In the genomic region with DNA sequence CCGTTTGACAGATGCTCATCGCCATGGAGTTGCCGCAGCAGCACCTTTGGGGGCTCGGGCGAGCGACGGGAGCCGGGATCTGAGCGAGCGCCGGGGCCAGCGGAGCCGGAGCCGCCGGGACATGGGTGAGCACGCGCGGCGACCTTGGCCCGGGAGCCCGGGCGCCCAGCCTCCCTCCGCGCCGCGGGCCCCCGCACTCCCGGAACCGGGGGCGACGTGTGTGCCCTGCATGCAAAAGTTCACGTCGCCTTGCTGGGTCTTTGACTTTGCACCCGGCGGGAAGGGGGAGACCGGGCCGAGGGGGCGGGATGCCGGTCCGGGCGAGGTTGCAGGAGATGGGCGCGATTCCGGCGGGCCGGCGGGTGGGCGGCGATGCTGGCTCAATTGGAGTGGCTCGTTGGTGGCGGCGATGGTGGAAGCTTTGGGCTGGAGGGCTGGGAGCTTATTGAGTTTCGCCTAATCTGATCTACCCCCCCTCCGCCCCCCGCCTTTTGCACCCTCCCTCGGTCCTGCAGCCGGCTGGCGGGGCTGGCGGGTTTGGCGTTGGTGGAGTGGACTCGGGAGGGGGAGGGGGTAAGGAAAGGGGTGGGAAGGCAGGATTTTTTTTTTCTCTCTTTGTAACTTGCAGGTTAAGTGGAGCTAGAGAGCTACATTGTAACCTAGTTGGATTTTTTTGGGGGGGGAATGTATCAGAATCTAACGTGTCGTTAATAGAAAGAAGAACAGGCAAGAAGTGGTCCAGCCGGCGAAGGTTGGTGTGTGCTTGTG, we compare ENCODE assay signal across 8 cellular contexts. TPM values are rescaled to one million over a fixed set of nuclear protein-coding genes. Genes with fewer than 3 reads are reported as not detected.
DNase-seq lines count a peak whose midpoint lies in the region; ATAC-seq and TF ChIP-seq lines count a peak whose summit lies in the region.

Gene SETBP1, plus strand, starts transcription at position 618 of the 768 bp plus-strand sequence. CDS start 20,459 bp downstream, outside the sequence.

- H3K27me3 ChIP-seq in BLaER1 (peaks cover 33% of the 10 kb centered on the region), esophagus muscularis mucosa (no peaks in the 10 kb centered on the region), stomach smooth muscle (ENCODE audit: control insufficient read depth in 1 of 2, insufficient read depth in 2 of 2, low read length in 2 of 2) (no peaks in the 10 kb centered on the region)

- no peak for TF ChIP-seq POLR2A in esophagus muscularis mucosa (IDR thresholded peaks at IDR 0.05; ENCODE audit: low read depth)

- no peaks in the 10 kb centered on the region for H4K20me1 ChIP-seq in BLaER1

- no peaks in the 10 kb centered on the region for H3K36me3 ChIP-seq in BLaER1
- no peaks in the 10 kb centered on the region for H3K36me3 ChIP-seq in esophagus muscularis mucosa
- no peaks in the 10 kb centered on the region for H3K36me3 ChIP-seq in stomach smooth muscle (ENCODE audit: control insufficient read depth in 2 of 2, insufficient read depth in 2 of 2, low read length in 2 of 2)

- peak; percentile 26 for ATAC-seq in GM19395 (IDR thresholded peaks at IDR 0.05; ENCODE audit: unreplicated experiment)
- ATAC-seq in HG03097 (IDR thresholded peaks at IDR 0.05; ENCODE audit: low FRiP score, unreplicated experiment), result no peak

- H3K9me3 ChIP-seq in BLaER1 (no peaks in the 10 kb centered on the region), esophagus muscularis mucosa (no peaks in the 10 kb centered on the region), stomach smooth muscle (ENCODE audit: control insufficient read depth in 2 of 2, low read length in 2 of 2) (no peaks in the 10 kb centered on the region)

- peak within 1 kb of the TSS; percentile 88 for H3K4me2 ChIP-seq in BLaER1

- peak; percentile 80 for DNase-seq in NCI-H2107 treated with DMSO at 0.1 percent for 48 hours (lab: John Stamatoyannopoulos, UW; ENCODE audit: unreplicated experiment)
- peak; percentile 27 to 33 (median 27) for DNase-seq in activated CD8-positive, alpha-beta memory T cell treated with anti-CD3 and anti-CD28 coated beads for 48 hours (ENCODE audit: low read depth in 2 of 3, low spot score in 2 of 3)
- DNase-seq in esophagus muscularis mucosa (ENCODE audit: extremely low spot score), result peak; percentile 95
- DNase-seq in mucosa of gallbladder (ENCODE audit: low spot score), result peak; percentile 62

- peak within 1 kb of the TSS; percentile 88 for H3K9ac ChIP-seq in BLaER1
- peak within 1 kb of the TSS; percentile 87 to 93 for H3K9ac ChIP-seq in stomach smooth muscle (ENCODE audit: low read length in 2 of 2)

- TF ChIP-seq EP300 in esophagus muscularis mucosa (IDR thresholded peaks at IDR 0.05), result no peak

- peak within 1 kb of the TSS; percentile 80 for H3K27ac ChIP-seq in BLaER1
- H3K27ac ChIP-seq in esophagus muscularis mucosa (replicated peaks in 1 of 4), result peak within 1 kb of the TSS; percentile 97 to 98 (median 98)
- H3K27ac ChIP-seq in stomach smooth muscle (ENCODE audit: low read length), result peak within 1 kb of the TSS; percentile 91

- peak in 2 of 3 experiments; percentile 11 to 31 for TF ChIP-seq CTCF in esophagus muscularis mucosa (IDR thresholded peaks at IDR 0.05)

- intact Hi-C loops in esophagus muscularis mucosa (cut with DNase I), result loop anchor here (5.0 to 10.0 kb wide), 4 partner anchors 122 to 844 kb away; no protein-coding TSS in a partner anchor

- WGBS in esophagus muscularis mucosa, result 0% methylated on average over 26 of the region's 65 CpGs

- H3K4me1 ChIP-seq in BLaER1, result peaks cover 29% of the 10 kb centered on the region
- peaks cover 9 to 50% (median 41%) of the 10 kb centered on the region in 4 donors for H3K4me1 ChIP-seq in esophagus muscularis mucosa
- peaks cover 25% of the 10 kb centered on the region for H3K4me1 ChIP-seq in stomach smooth muscle (ENCODE audit: control insufficient read depth, insufficient read depth, low read length)

- H3K4me3 ChIP-seq in BLaER1 (peak within 1 kb of the TSS; percentile 89), esophagus muscularis mucosa (peak within 1 kb of the TSS; percentile 85 to 94 (median 92)), stomach smooth muscle (ENCODE audit: low read length in 2 of 2) (peak within 1 kb of the TSS; percentile 89 to 91)

RNA-seq across cellular contexts. Expression of gene SETBP1, which starts in this region (rescaled TPM):
- total RNA-seq in esophagus muscularis mucosa (10 to 100 TPM; 40.9 to 86.5 (median 65.1) TPM), mucosa of gallbladder (36.2 TPM)

Comparison
In these comparisons a context has a peak if more than half of its experiments do, and no peak if none do; other contexts are left out.
1. DNase-seq: peak in every context shown above with its lines; median percentile 95 in esophagus muscularis mucosa; 80 in NCI-H2107 treated with DMSO at 0.1 percent for 48 hours; 62 in mucosa of gallbladder; 27 in activated CD8-positive, alpha-beta memory T cell treated with anti-CD3 and anti-CD28 coated beads for 48 hours.